ENCODE assay signal across 30 cellular contexts in the genomic region with DNA sequence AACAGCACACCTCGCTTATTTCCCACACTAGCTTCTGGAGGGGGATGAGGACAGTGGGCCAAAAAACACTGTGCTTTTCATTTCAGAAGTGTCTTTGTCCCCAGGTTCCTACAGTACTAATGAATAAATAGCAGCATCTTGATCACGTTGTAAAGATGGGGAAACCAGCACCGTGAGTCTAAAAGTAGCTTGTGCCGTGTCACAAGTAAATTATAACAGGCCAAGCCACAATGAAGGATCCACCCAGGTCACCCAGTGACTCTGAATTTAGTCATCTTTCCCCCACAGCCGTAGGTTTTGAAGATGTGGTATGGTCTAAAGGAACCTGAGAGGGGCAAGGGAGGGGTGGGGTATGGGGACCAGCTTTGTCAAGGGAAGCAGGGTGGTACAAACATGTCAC. TPM values are rescaled to one million over a fixed set of nuclear protein-coding genes. Genes with fewer than 3 reads are reported as not detected.
"Had no signal": no experiment of that assay in that cellular context is flagged by ENCODE, and none has a peak within 500 bp of the region (broad histone marks: within the 10 kb centered on the region; RNA-seq: fewer than 3 reads in every experiment).

No MANE protein-coding gene starts in this region.

- ATAC-seq: activated naive CD8-positive, alpha-beta T cell treated with anti-CD3 and anti-CD28 coated beads, Interleukin-2, amount 50 U/mL, for 24 hours; activated T-cell treated with anti-CD3 and anti-CD28 coated beads, Interleukin-2, amount 50 U/mL, for 4 hours; activated T-helper 17 cell treated with anti-CD3 and anti-CD28 coated beads, Interleukin-2, amount 50 U/mL, for 72 hours; pancreas; T-helper 17 cell had no signal

- H3K27ac ChIP-seq: left ventricle myocardium inferior, neutrophil, pancreas, right atrium auricular region, suprapubic skin, tibial nerve had no signal

- H3K4me1 ChIP-seq: pancreas had no signal

- H3K4me1 Mint-ChIP-seq: activated CD4-positive, alpha-beta memory T cell treated with anti-CD3 and anti-CD28 coated beads, Interleukin-2, amount 10 ng/mL, durations not matched to agents 7 days and 5 days; activated naive CD8-positive, alpha-beta T cell treated with anti-CD3 and anti-CD28 coated beads, Interleukin-2, amount 50 U/mL, for 24 hours; activated T-helper 17 cell treated with anti-CD3 and anti-CD28 coated beads, Interleukin-2, amount 50 U/mL, for 72 hours had no signal

- DNase-seq: activated CD4-positive, alpha-beta memory T cell treated with anti-CD3 and anti-CD28 coated beads, Interleukin-2, amount 10 ng/mL, durations not matched to agents 7 days and 5 days; activated CD4-positive, alpha-beta T cell treated with anti-CD3 and anti-CD28 coated beads for 1 hour; activated CD4-positive, alpha-beta T cell treated with anti-CD3 and anti-CD28 coated beads, Interleukin-2, amount 10 ng/mL, durations not matched to agents 7 days and 5 days; activated gamma-delta T cell treated with Interleukin-2 at 50 U/mL for 16 hours; activated naive CD4-positive, alpha-beta T cell treated with anti-CD3 and anti-CD28 coated beads, Interleukin-2, amount 50 U/mL, for 16 hours; activated naive CD8-positive, alpha-beta T cell treated with anti-CD3 and anti-CD28 coated beads, Interleukin-2, amount 50 U/mL, for 24 hours; activated T-cell treated with anti-CD3 and anti-CD28 coated beads, Interleukin-2, amount 50 U/mL, for 4 hours; amygdala; effector CD4-positive, alpha-beta T cell; esophagus squamous epithelium; glutamatergic neuron; islet precursor cell; left ventricle myocardium inferior; naive B cell; nephron progenitor cell; pancreas; stimulated activated naive CD4-positive, alpha-beta T cell; T-helper 17 cell; T1000 had no signal

- H3K9me3 Mint-ChIP-seq: activated CD4-positive, alpha-beta memory T cell treated with anti-CD3 and anti-CD28 coated beads, Interleukin-2, amount 10 ng/mL, durations not matched to agents 7 days and 5 days; activated CD4-positive, alpha-beta T cell treated with anti-CD3 and anti-CD28 coated beads, Interleukin-2, amount 10 ng/mL, durations not matched to agents 7 days and 5 days; activated naive CD8-positive, alpha-beta T cell treated with anti-CD3 and anti-CD28 coated beads, Interleukin-2, amount 50 U/mL, for 24 hours; activated T-cell treated with anti-CD3 and anti-CD28 coated beads, Interleukin-2, amount 50 U/mL, for 4 hours; activated T-helper 17 cell treated with anti-CD3 and anti-CD28 coated beads, Interleukin-2, amount 50 U/mL, for 72 hours; central memory CD8-positive, alpha-beta T cell; dendritic cell treated with granulocyte-macrophage colony-stimulating factor and Interleukin-4, amounts not matched to agents 40 ng/mL and 50 ng/mL, for 4 days; nephron progenitor cell had no signal

- H3K4me3 Mint-ChIP-seq: activated CD4-positive, alpha-beta memory T cell treated with anti-CD3 and anti-CD28 coated beads, Interleukin-2, amount 10 ng/mL, durations not matched to agents 7 days and 5 days; activated CD4-positive, alpha-beta T cell treated with anti-CD3 and anti-CD28 coated beads, Interleukin-2, amount 10 ng/mL, durations not matched to agents 7 days and 5 days; activated naive CD8-positive, alpha-beta T cell treated with anti-CD3 and anti-CD28 coated beads, Interleukin-2, amount 50 U/mL, for 24 hours; activated T-cell treated with anti-CD3 and anti-CD28 coated beads, Interleukin-2, amount 50 U/mL, for 4 hours; activated T-helper 17 cell treated with anti-CD3 and anti-CD28 coated beads, Interleukin-2, amount 50 U/mL, for 72 hours; central memory CD8-positive, alpha-beta T cell; dendritic cell treated with granulocyte-macrophage colony-stimulating factor and Interleukin-4, amounts not matched to agents 40 ng/mL and 50 ng/mL, for 4 days; naive B cell; nephron progenitor cell; T-helper 17 cell had no signal

- H3K4me3 ChIP-seq: esophagus squamous epithelium, left ventricle myocardium inferior, lung, pancreas, right atrium auricular region, suprapubic skin, tibial nerve had no signal

- H3K27ac Mint-ChIP-seq: activated CD4-positive, alpha-beta memory T cell treated with anti-CD3 and anti-CD28 coated beads, Interleukin-2, amount 10 ng/mL, durations not matched to agents 7 days and 5 days; activated CD4-positive, alpha-beta T cell treated with anti-CD3 and anti-CD28 coated beads, Interleukin-2, amount 10 ng/mL, durations not matched to agents 7 days and 5 days; activated naive CD8-positive, alpha-beta T cell treated with anti-CD3 and anti-CD28 coated beads, Interleukin-2, amount 50 U/mL, for 24 hours; activated T-helper 17 cell treated with anti-CD3 and anti-CD28 coated beads, Interleukin-2, amount 50 U/mL, for 72 hours; dendritic cell treated with granulocyte-macrophage colony-stimulating factor and Interleukin-4, amounts not matched to agents 40 ng/mL and 50 ng/mL, for 4 days; naive B cell; nephron progenitor cell; T-helper 17 cell had no signal

- H3K36me3 Mint-ChIP-seq: naive B cell had no signal

- H3K9me3 ChIP-seq: esophagus squamous epithelium, left ventricle myocardium inferior, neutrophil, pancreas, right atrium auricular region, suprapubic skin, tibial nerve had no signal

- H3K36me3 ChIP-seq: esophagus squamous epithelium, left ventricle myocardium inferior, neutrophil, pancreas, right atrium auricular region, suprapubic skin, tibial nerve had no signal

- H3K27me3 ChIP-seq: right atrium auricular region, suprapubic skin had no signal

RNA-seq across cellular contexts. Expression of a gene that starts 30.6 kb away (rescaled TPM):
- total RNA-seq: activated CD4-positive, alpha-beta memory T cell treated with anti-CD3 and anti-CD28 coated beads, Interleukin-2, amount 10 ng/mL, durations not matched to agents 7 days and 5 days; activated CD4-positive, alpha-beta T cell treated with anti-CD3 and anti-CD28 coated beads, Interleukin-2, amount 10 ng/mL, durations not matched to agents 7 days and 5 days; activated T-cell treated with anti-CD3 and anti-CD28 coated beads, Interleukin-2, amount 50 U/mL, for 4 hours; activated T-helper 17 cell treated with anti-CD3 and anti-CD28 coated beads, Interleukin-2, amount 50 U/mL, for 72 hours; bronchial epithelial cell; esophagus squamous epithelium; left ventricle myocardium inferior; mucosa of gallbladder; pancreas; pulmonary artery endothelial cell; right atrium auricular region; T-helper 17 cell; tibial nerve had no signal
